ENCODE assay signal across 8 cellular contexts in genomic region chr16:2473999-2474876, GRCh38. TPM values are rescaled to one million over a fixed set of nuclear protein-coding genes. Genes with fewer than 3 reads are reported as not detected.
DNase-seq lines count a peak whose midpoint lies in the region; ATAC-seq and TF ChIP-seq lines count a peak whose summit lies in the region.

No MANE protein-coding gene starts in this region.

- H3K27ac ChIP-seq in RWPE2 (ENCODE audit: poor library complexity, severe bottlenecking): peak overlapping the region; percentile 54
- peak overlapping the region; percentile 81 for H3K27ac ChIP-seq in cardiac muscle cell
- peak overlapping the region; percentile 45 for H3K27ac ChIP-seq in parathyroid adenoma

- H3K4me1 ChIP-seq in RWPE2 (ENCODE audit: insufficient read depth, poor library complexity, severe bottlenecking): no peaks in the 10 kb centered on the region
- H3K4me1 ChIP-seq in cardiac muscle cell (ENCODE audit: low read depth): peaks cover 28% of the 10 kb centered on the region
- H3K4me1 ChIP-seq in parathyroid adenoma: peaks cover 6% of the 10 kb centered on the region

- TF ChIP-seq CTCF in GM10266 (IDR thresholded peaks at IDR 0.05; ENCODE audit: control insufficient read depth, insufficient read depth, low read depth, missing control alignments) (peak; percentile 77), RWPE2 (IDR thresholded peaks at IDR 0.05; ENCODE audit: poor library complexity, severe bottlenecking) (peak; percentile 74), cardiac muscle cell (IDR thresholded peaks at IDR 0.05; ENCODE audit: low read depth, low read length) (peak; percentile 8), parathyroid adenoma (IDR thresholded peaks at IDR 0.05) (peak; percentile 20)

- no peaks in the 10 kb centered on the region for H3K9me3 Mint-ChIP-seq in activated naive CD4-positive, alpha-beta T cell treated with anti-CD3 and anti-CD28 coated beads, Interleukin-2, amount 50 U/mL, for 24 hours

- H2AFZ ChIP-seq in parathyroid adenoma: peak overlapping the region; percentile 91

- H3K36me3 Mint-ChIP-seq in activated naive CD4-positive, alpha-beta T cell treated with anti-CD3 and anti-CD28 coated beads, Interleukin-2, amount 50 U/mL, for 24 hours: no peaks in the 10 kb centered on the region

- H3K27me3 Mint-ChIP-seq in activated naive CD4-positive, alpha-beta T cell treated with anti-CD3 and anti-CD28 coated beads, Interleukin-2, amount 50 U/mL, for 24 hours: peaks cover 17% of the 10 kb centered on the region

- H3K27me3 ChIP-seq in RWPE2 (ENCODE audit: insufficient read depth, poor library complexity, severe bottlenecking): peaks cover 6% of the 10 kb centered on the region
- peaks cover 15% of the 10 kb centered on the region for H3K27me3 ChIP-seq in cardiac muscle cell
- no peaks in the 10 kb centered on the region for H3K27me3 ChIP-seq in parathyroid adenoma (ENCODE audit: control insufficient read depth, insufficient read depth, low read length)

- DNase-seq in GM10266 (ENCODE audit: extremely low spot score) (peak; percentile 87), RWPE2 (ENCODE audit: low spot score) (no peak), cardiac muscle cell (ENCODE audit: low read depth in 1 of 2, low spot score in 1 of 2) (peak; percentile 39 to 74), H4 (ENCODE audit: low spot score) (no peak)

- peaks cover 21% of the 10 kb centered on the region for H3K4me1 Mint-ChIP-seq in activated naive CD4-positive, alpha-beta T cell treated with anti-CD3 and anti-CD28 coated beads, Interleukin-2, amount 50 U/mL, for 24 hours

- H3K4me2 ChIP-seq in parathyroid adenoma (ENCODE audit: low read length): peak overlapping the region; percentile 99

- no peak overlapping the region for H3K27ac Mint-ChIP-seq in activated naive CD4-positive, alpha-beta T cell treated with anti-CD3 and anti-CD28 coated beads, Interleukin-2, amount 50 U/mL, for 24 hours

- H3K9me3 ChIP-seq in RWPE2 (ENCODE audit: severe bottlenecking): no peaks in the 10 kb centered on the region
- no peaks in the 10 kb centered on the region for H3K9me3 ChIP-seq in cardiac muscle cell (ENCODE audit: low read depth)
- H3K9me3 ChIP-seq in parathyroid adenoma (ENCODE audit: control insufficient read depth, low read length): no peaks in the 10 kb centered on the region

- H3K4me3 Mint-ChIP-seq in activated naive CD4-positive, alpha-beta T cell treated with anti-CD3 and anti-CD28 coated beads, Interleukin-2, amount 50 U/mL, for 24 hours: peak overlapping the region; percentile 77

- H3K79me2 ChIP-seq in parathyroid adenoma: no peaks in the 10 kb centered on the region

- H3K4me3 ChIP-seq in RWPE2 (ENCODE audit: severe bottlenecking) (peak overlapping the region; percentile 64), cardiac muscle cell (peak overlapping the region; percentile 99), parathyroid adenoma (ENCODE audit: low read depth, low read length) (peak overlapping the region; percentile 64)

- ATAC-seq in HG02973 (IDR thresholded peaks at IDR 0.05; ENCODE audit: unreplicated experiment): peak; percentile 24
- ATAC-seq in RWPE2 (ENCODE audit: low read depth): peak; percentile 42
- no peak for ATAC-seq in GM21423 (IDR thresholded peaks at IDR 0.05; ENCODE audit: unreplicated experiment)

- no peaks in the 10 kb centered on the region for H3K36me3 ChIP-seq in RWPE2 (ENCODE audit: low read depth)
- no peaks in the 10 kb centered on the region for H3K36me3 ChIP-seq in cardiac muscle cell
- H3K36me3 ChIP-seq in parathyroid adenoma (ENCODE audit: control insufficient read depth, insufficient read depth, low read length): no peaks in the 10 kb centered on the region

- no peak overlapping the region for H3K9ac ChIP-seq in parathyroid adenoma

RNA-seq across cellular contexts. Expression of gene TBC1D24, which starts 0.7 kb away (rescaled TPM):
- 17.3 and 23.6 TPM in 2 replicates for total RNA-seq in cardiac muscle cell
- polyA plus RNA-seq in cardiac muscle cell: 8.2 and 10.2 TPM in 2 replicates
- 5.6 and 5.9 TPM in 2 replicates for total RNA-seq in H4 (2014; rRNA removed; shearing (Covaris generic))

RNA-seq across cellular contexts. Expression of gene NTN3, which starts 3.1 kb away (rescaled TPM):
- 9.4 and 20.5 TPM in 2 replicates for total RNA-seq in cardiac muscle cell
- polyA plus RNA-seq in cardiac muscle cell: 1.6 and 5.6 TPM in 2 replicates
- 0.14 TPM in 1 of 2 replicates, not detected in the other for total RNA-seq in H4 (2014; rRNA removed; shearing (Covaris generic))

RNA-seq across cellular contexts. Expression of gene TEDC2, which starts 14.3 kb away (rescaled TPM):
- 27.3 and 34.8 TPM in 2 replicates for total RNA-seq in cardiac muscle cell
- polyA plus RNA-seq in cardiac muscle cell: 30.7 and 34.4 TPM in 2 replicates
- total RNA-seq in H4 (2014; rRNA removed; shearing (Covaris generic)): 13.0 and 23.2 TPM in 2 replicates

RNA-seq across cellular contexts. Expression of gene ATP6V0C, which starts 39.5 kb away (rescaled TPM):
- 92.4 and 117 TPM in 2 replicates for total RNA-seq in cardiac muscle cell
- 184 and 281 TPM in 2 replicates for polyA plus RNA-seq in cardiac muscle cell
- 39.7 and 40.5 TPM in 2 replicates for total RNA-seq in H4 (2014; rRNA removed; shearing (Covaris generic))

RNA-seq across cellular contexts. Expression of gene CCNF, which starts 45.0 kb away (rescaled TPM):
- 10.5 and 44.0 TPM in 2 replicates for total RNA-seq in cardiac muscle cell
- polyA plus RNA-seq in cardiac muscle cell: 9.2 and 48.2 TPM in 2 replicates
- total RNA-seq in H4 (2014; rRNA removed; shearing (Covaris generic)): 26.1 and 35.8 TPM in 2 replicates

Comparison
In these comparisons a context has a peak if more than half of its experiments do, and no peak if none do; other contexts are left out.
1. DNase-seq: peak in GM10266 (single experiment) and cardiac muscle cell (2 of 2); none in RWPE2 (single experiment) and H4 (single experiment).
2. CTCF ChIP-seq: peak in every context shown above with its lines; median percentile 77 in GM10266; 74 in RWPE2; 20 in parathyroid adenoma; 8 in cardiac muscle cell.
3. Peak in every context shown above with its lines, with median percentiles within 50 percentile points of each other: H3K27ac ChIP-seq and H3K4me3 ChIP-seq.